Comparison of ENCODE assay signal across 8 cellular contexts in genomic region chr19:55487884-55488687, GRCh38. TPM values are rescaled to one million over a fixed set of nuclear protein-coding genes. Genes with fewer than 3 reads are reported as not detected.
DNase-seq lines count a peak whose midpoint lies in the region; ATAC-seq and TF ChIP-seq lines count a peak whose summit lies in the region.

Gene SSC5D, plus strand, starts transcription at chr19:55488436. Its CDS starts 154 bp downstream, at chr19:55488590.

- no peaks in the 10 kb centered on the region for H3K36me3 ChIP-seq in SK-N-MC (ENCODE audit: insufficient read depth, low read length)
- H3K36me3 ChIP-seq in HAP-1 (replicated peaks) = peaks cover 2% of the 10 kb centered on the region; the same call in 1 of the 2 replicates

- no peak for ATAC-seq in GM18873 (IDR thresholded peaks at IDR 0.05; ENCODE audit: low FRiP score, unreplicated experiment)

- in situ Hi-C loops in HAP-1 (cut with MboI; ENCODE audit: low sequenced_read_pairs) = no loop called here

- H3K9me3 ChIP-seq in SK-N-MC (ENCODE audit: low read depth, low read length) (no peaks in the 10 kb centered on the region), HAP-1 (no peaks in the 10 kb centered on the region)

- no peak for TF ChIP-seq CTCF in GM10266 (IDR thresholded peaks at IDR 0.05; ENCODE audit: control insufficient read depth, insufficient read depth, low read depth, missing control alignments)

- peak within 1 kb of the TSS; percentile 77; the same call in 1 of the 2 replicates for H3K27ac ChIP-seq in SK-N-MC

- no peak within 1 kb of the TSS for H3K4me3 ChIP-seq in SK-N-MC
- H3K4me3 ChIP-seq in HAP-1 = no peak within 1 kb of the TSS

- H3K9ac ChIP-seq in SK-N-MC (ENCODE audit: insufficient read length) = peak within 1 kb of the TSS; percentile 22

- 0 out of 2 replicates have a peak, but pooled peaks cover 5% of the 10 kb centered on the region for H3K27me3 ChIP-seq in HAP-1 (ENCODE audit: low read depth)

- peaks cover 4% of the 10 kb centered on the region; the same call in 1 of the 2 replicates for H3K4me1 ChIP-seq in HAP-1

- DNase-seq in GM10266 (ENCODE audit: extremely low spot score) (peak; percentile 49), SK-N-MC (ENCODE audit: low read depth, low spot score) (no peak), fibroblast of the conjunctiva (ENCODE audit: low read depth) (peak; percentile 43), renal cortical epithelial cell (ENCODE audit: low read depth) (no peak), midbrain (lab: John Stamatoyannopoulos, UW) (no peak), SK-N-DZ (ENCODE audit: low spot score) (no peak), HAP-1 (ENCODE audit: low spot score in 2 of 2) (no peak)

RNA-seq across cellular contexts. Expression of gene SSC5D, which starts in this region (rescaled TPM):
- 5.0 and 69.4 TPM in 2 replicates for total RNA-seq in renal cortical epithelial cell
- polyA plus RNA-seq in SK-N-DZ (2014; cell fraction: cytosol; rRNA removed) = 0.15 and 0.27 TPM in 2 replicates
- 0.17 and 0.66 TPM in 2 replicates for polyA plus RNA-seq in SK-N-DZ (2014; cell fraction: nucleus; rRNA removed)

Comparison
In these comparisons a context has a peak if more than half of its experiments do, and no peak if none do; other contexts are left out.
1. DNase-seq: peak in GM10266 (single experiment) and fibroblast of the conjunctiva (single experiment); none in SK-N-MC (single experiment), renal cortical epithelial cell (single experiment), midbrain (single experiment), SK-N-DZ (single experiment) and HAP-1 (0 of 2).